ENCODE assay signal across 17 cellular contexts in the genomic region with DNA sequence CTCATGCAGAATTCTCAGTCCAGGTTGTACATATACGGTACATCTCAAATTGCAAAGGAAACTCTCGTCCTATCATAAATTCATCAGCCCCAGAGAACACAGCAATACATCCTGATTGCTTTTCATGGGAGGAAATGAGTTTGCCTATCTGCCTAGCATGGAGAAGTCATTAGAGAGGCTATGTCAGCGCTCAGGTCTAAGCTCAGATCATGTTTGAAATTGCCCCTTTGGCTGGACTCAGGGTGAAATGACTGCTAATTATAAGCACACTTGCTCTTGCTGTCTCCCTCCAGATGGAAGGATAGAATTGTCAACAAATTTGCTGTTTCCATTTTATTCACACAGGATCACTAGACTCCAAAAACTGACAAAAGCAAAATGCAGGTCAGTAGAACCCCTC.
"Had no signal": no experiment of that assay in that cellular context is flagged by ENCODE, and none has a peak within 500 bp of the region (broad histone marks: within the 10 kb centered on the region; RNA-seq: fewer than 3 reads in every experiment).

No MANE protein-coding gene starts in this region.

- H3K36me3 ChIP-seq: SJSA1 had no signal

- H3K4me3 ChIP-seq: PC-9, SJSA1, SK-N-MC had no signal

- H3K27ac ChIP-seq: PC-9, SJSA1, SK-N-MC had no signal

- H3K4me2 ChIP-seq: PC-9 had no signal

- DNase-seq: KBM-7, MV-4-11, NCI-H1048, NCI-H1436 treated with DMSO at 0.1 percent for 48 hours, NCI-H1694, NCI-H187 treated with DMSO at 0.1 percent for 48 hours, NCI-H2029 treated with DMSO at 0.1 percent for 48 hours, NCI-H446 treated with DMSO at 0.1 percent for 48 hours, NCI-H524 treated with DMSO at 0.1 percent for 48 hours, NCI-H69, OCI-M1, PC-9, Right ventricle myocardium superior, SIG-M5 had no signal

- H2AFZ ChIP-seq: PC-9 had no signal

- FAIRE-seq: RCC 7860 had no signal

- H3K4me1 ChIP-seq: SJSA1 had no signal
